ENCODE assay signal across 1 cellular context in the genomic region with DNA sequence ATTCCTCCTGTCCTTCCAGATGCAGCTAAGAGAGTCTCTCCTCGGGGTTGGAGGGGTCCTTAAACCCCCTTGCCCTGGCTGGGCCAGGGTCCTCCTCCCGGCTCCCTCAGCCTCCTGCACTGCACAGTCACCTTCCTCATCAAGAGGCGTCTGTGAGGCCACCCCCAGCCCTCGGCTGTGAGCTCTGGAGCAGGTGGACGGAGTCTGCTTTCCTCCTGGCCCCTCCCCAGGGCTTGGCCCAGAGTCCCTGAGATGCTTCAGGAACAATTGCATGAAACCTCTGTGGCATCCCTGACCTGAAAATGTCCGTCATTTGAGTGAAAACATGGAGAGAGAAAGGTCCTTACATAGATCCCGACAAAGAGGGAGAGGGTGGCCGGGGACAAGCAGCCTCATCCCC.
TF ChIP-seq lines count a peak whose summit lies in the region.

No MANE protein-coding gene starts in this region.

TF ChIP-seq in H1, 55 proteins besides CTCF, POLR2A, EP300 and RAD21:
- TF ChIP-seq KDM1A (IDR thresholded peaks at IDR 0.05; ENCODE audit: borderline replicate concordance, low read length) = no peak
